Comparison of ENCODE assay signal across 1 cellular context in the genomic region with DNA sequence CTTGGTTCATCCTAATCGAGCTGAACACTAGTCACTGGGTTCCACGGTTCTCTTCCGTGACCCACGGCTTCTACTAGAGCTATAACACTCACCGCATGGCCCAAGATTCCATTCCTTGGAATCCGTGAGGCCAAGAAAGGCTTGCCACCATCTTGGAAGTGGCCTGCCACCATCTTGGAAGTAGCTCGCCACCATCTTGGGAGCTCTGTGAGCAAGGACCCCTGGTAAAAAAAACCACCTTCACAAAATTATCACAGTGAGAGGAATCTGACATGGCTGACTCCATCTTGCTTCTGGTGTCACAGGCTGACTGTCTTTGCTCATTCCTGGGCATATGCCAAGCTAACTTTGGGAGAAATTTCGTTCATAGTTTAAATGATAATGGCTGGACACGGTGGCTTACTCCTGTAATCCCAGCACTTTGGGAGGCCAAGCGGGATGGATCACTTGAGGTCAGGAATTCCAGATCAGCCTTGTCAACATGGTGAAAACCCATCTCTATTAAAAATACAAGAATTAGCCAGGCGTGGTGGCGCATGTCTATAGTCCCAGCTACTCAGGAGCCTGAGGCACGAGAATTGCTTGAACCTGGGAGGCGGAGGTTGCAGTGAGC.
A peak's percentile ranks its signal among the peaks of the same experiment; 100 is the strongest.
TF ChIP-seq lines count a peak whose summit lies in the region.

No MANE protein-coding gene starts in this region.

TF ChIP-seq in GM12878, 131 proteins besides CTCF, POLR2A, EP300 and RAD21:
- TF ChIP-seq, protein P1, sequence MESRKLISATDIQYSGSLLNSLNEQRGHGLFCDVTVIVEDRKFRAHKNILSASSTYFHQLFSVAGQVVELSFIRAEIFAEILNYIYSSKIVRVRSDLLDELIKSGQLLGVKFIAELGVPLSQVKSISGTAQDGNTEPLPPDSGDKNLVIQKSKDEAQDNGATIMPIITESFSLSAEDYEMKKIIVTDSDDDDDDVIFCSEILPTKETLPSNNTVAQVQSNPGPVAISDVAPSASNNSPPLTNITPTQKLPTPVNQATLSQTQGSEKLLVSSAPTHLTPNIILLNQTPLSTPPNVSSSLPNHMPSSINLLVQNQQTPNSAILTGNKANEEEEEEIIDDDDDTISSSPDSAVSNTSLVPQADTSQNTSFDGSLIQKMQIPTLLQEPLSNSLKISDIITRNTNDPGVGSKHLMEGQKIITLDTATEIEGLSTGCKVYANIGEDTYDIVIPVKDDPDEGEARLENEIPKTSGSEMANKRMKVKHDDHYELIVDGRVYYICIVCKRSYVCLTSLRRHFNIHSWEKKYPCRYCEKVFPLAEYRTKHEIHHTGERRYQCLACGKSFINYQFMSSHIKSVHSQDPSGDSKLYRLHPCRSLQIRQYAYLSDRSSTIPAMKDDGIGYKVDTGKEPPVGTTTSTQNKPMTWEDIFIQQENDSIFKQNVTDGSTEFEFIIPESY (IDR thresholded peaks at IDR 0.05) = no peak
- peak; percentile 49; the same call in 1 of the 2 replicates for TF ChIP-seq YY1 (IDR thresholded peaks at IDR 0.05; ENCODE audit: low read depth, low read length)
